Comparison of ENCODE assay signal across 14 cellular contexts in genomic region chr4:9918475-9918874, GRCh38.
DNase-seq lines count a peak whose midpoint lies in the region; ATAC-seq and TF ChIP-seq lines count a peak whose summit lies in the region.
"Had no signal": no experiment of that assay in that cellular context is flagged by ENCODE, and none has a peak within 500 bp of the region (broad histone marks: within the 10 kb centered on the region; RNA-seq: fewer than 3 reads in every experiment).

No MANE protein-coding gene starts in this region.

- H3K36me3 ChIP-seq in OCI-LY3 (replicated peaks; ENCODE audit: low read depth, low read length) (no peaks in the 10 kb centered on the region), left ventricle myocardium inferior (no peaks in the 10 kb centered on the region)

- no peaks in the 10 kb centered on the region for H3K36me3 Mint-ChIP-seq in progenitor cell of endocrine pancreas (ENCODE audit: insufficient read depth)
- H3K36me3 Mint-ChIP-seq: CD8-positive, alpha-beta T cell had no signal

- H2AFZ ChIP-seq in OCI-LY3 (ENCODE audit: low read depth, low read length): no peak overlapping the region
- H2AFZ ChIP-seq: GM23248 had no signal

- H3K27ac ChIP-seq in OCI-LY3 (ENCODE audit: low read length): no peak overlapping the region
- H3K27ac ChIP-seq in left ventricle myocardium inferior (replicated peaks): peak overlapping the region; percentile 58
- H3K27ac ChIP-seq in caudate nucleus (ENCODE audit: low read depth, low read length): no peak overlapping the region
- H3K27ac ChIP-seq: BLaER1 treated with 17β-estradiol and CSF1 and Interleukin-3, amounts not matched to agents 10 nM and 100 nM; GM23248 had no signal

- H4K20me1 ChIP-seq in OCI-LY3 (ENCODE audit: insufficient read depth, low read length): no peaks in the 10 kb centered on the region

- no peaks in the 10 kb centered on the region for H3K4me1 Mint-ChIP-seq in progenitor cell of endocrine pancreas (ENCODE audit: low read depth)
- H3K4me1 Mint-ChIP-seq: B cell had no signal

- H3K9me3 ChIP-seq in OCI-LY3 (ENCODE audit: insufficient read depth, low read length): no peaks in the 10 kb centered on the region
- H3K9me3 ChIP-seq in left ventricle myocardium inferior (replicated peaks): no peaks in the 10 kb centered on the region
- H3K9me3 ChIP-seq: BLaER1 treated with 17β-estradiol and CSF1 and Interleukin-3, amounts not matched to agents 10 nM and 100 nM had no signal

- peaks cover 7% of the 10 kb centered on the region for H3K27me3 Mint-ChIP-seq in progenitor cell of endocrine pancreas
- H3K27me3 Mint-ChIP-seq: B cell had no signal

- TF ChIP-seq CTCF in OCI-LY3 (IDR thresholded peaks at IDR 0.05; ENCODE audit: low read depth, low read length) (peak; percentile 32), left ventricle myocardium inferior (IDR thresholded peaks at IDR 0.05; ENCODE audit: borderline replicate concordance) (no peak), progenitor cell of endocrine pancreas (IDR thresholded peaks at IDR 0.05; ENCODE audit: unreplicated experiment) (no peak)

- H3K4me3 ChIP-seq in OCI-LY3 (ENCODE audit: low read length) (no peak overlapping the region), left ventricle myocardium inferior (no peak overlapping the region)
- H3K4me3 ChIP-seq: BLaER1 treated with 17β-estradiol and CSF1 and Interleukin-3, amounts not matched to agents 10 nM and 100 nM; GM23248 had no signal

- H3K79me2 ChIP-seq in OCI-LY3 (ENCODE audit: low read length): no peaks in the 10 kb centered on the region

- no peaks in the 10 kb centered on the region for H3K4me1 ChIP-seq in OCI-LY3 (ENCODE audit: low read length)
- H3K4me1 ChIP-seq in left ventricle myocardium inferior: peaks cover 37% of the 10 kb centered on the region

- intact Hi-C loops in Right ventricle myocardium superior (cut with DNase I): no loop called here
- intact Hi-C loops in Right ventricle myocardium inferior (cut with DNase I): loop anchor here (5.0 kb wide), 2 partner anchors 74 to 99 kb away; no protein-coding TSS in a partner anchor
- intact Hi-C loops in left ventricle myocardium inferior (cut with micrococcal nuclease): no loop called here

- ATAC-seq in Right ventricle myocardium superior (ENCODE audit: poor library complexity): peak; percentile 47
- no peak for ATAC-seq in Right ventricle myocardium inferior
- ATAC-seq in HG02981 (IDR thresholded peaks at IDR 0.05; ENCODE audit: unreplicated experiment): no peak
- ATAC-seq: CD8-positive, alpha-beta T cell had no signal

- H3K9ac ChIP-seq in OCI-LY3 (ENCODE audit: low read length): no peak overlapping the region
- H3K9ac ChIP-seq: BLaER1 treated with 17β-estradiol and CSF1 and Interleukin-3, amounts not matched to agents 10 nM and 100 nM; GM23248 had no signal

- DNase-seq in Right ventricle myocardium superior: no peak
- DNase-seq in Right ventricle myocardium inferior (ENCODE audit: missing footprints): no peak
- no peak for DNase-seq in left ventricle myocardium inferior
- DNase-seq in progenitor cell of endocrine pancreas (ENCODE audit: low spot score, unreplicated experiment): no peak
- no peak for DNase-seq in caudate nucleus (lab: John Stamatoyannopoulos, UW)
- DNase-seq: 8988T; Calu3; CD8-positive, alpha-beta T cell; GM23248; HFFc6 had no signal

- peak overlapping the region; percentile 69 for H3K27ac Mint-ChIP-seq in progenitor cell of endocrine pancreas
- H3K27ac Mint-ChIP-seq: B cell; CD8-positive, alpha-beta T cell; HFFc6 had no signal

- no peak overlapping the region for H3K4me3 Mint-ChIP-seq in progenitor cell of endocrine pancreas (ENCODE audit: low read depth)
- H3K4me3 Mint-ChIP-seq: B cell; CD8-positive, alpha-beta T cell; HFFc6 had no signal

- H3K9me3 Mint-ChIP-seq in progenitor cell of endocrine pancreas (ENCODE audit: low read depth): no peaks in the 10 kb centered on the region
- H3K9me3 Mint-ChIP-seq: CD8-positive, alpha-beta T cell had no signal

- H3K27me3 ChIP-seq in OCI-LY3 (ENCODE audit: low read depth, low read length) (no peaks in the 10 kb centered on the region), left ventricle myocardium inferior (ENCODE audit: low read depth) (no peaks in the 10 kb centered on the region)
- H3K27me3 ChIP-seq: BLaER1 treated with 17β-estradiol and CSF1 and Interleukin-3, amounts not matched to agents 10 nM and 100 nM had no signal

- H3K4me2 ChIP-seq in OCI-LY3 (ENCODE audit: low read length): no peak overlapping the region
